ENCODE assay signal across 12 cellular contexts in the genomic region with DNA sequence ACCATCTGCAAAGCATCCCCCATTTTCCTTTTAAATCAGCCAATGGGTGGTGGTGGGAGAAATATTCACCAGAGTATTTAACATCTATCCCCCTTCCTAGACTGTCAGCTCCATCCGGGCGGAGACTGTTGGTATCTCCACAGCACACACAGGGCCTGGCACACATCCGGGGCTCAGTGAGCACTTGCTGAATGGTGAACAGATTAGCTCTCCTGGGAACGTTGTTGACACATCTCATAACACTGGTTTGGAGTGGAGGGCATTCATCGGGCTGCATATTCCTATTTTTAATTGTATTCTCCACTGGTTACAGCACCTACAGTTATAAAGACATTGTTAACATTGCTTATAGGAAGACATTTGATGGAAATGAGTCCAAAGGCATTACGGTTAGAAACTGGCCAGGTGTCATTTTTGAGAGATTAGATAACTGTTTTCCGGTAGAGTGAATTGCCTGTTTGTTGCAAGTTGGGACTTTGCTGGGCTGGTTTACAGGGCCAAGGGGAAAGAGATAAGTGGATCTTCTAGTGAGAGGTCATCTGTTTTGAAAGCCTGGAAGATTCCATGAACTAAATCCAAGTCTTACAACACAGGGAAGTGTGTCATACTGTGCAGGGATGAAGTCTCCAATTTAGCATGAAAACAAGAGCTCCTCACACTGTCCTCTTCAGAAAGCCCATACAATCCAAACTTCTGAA.
A peak's percentile ranks its signal among the peaks of the same experiment; 100 is the strongest.
DNase-seq lines count a peak whose midpoint lies in the region; ATAC-seq and TF ChIP-seq lines count a peak whose summit lies in the region.
"Had no signal": no experiment of that assay in that cellular context is flagged by ENCODE, and none has a peak within 500 bp of the region (broad histone marks: within the 10 kb centered on the region; RNA-seq: fewer than 3 reads in every experiment).

No MANE protein-coding gene starts in this region.

- peak; percentile 81 for DNase-seq in AG10803 (ENCODE audit: low read depth)
- peak; percentile 45 for DNase-seq in NCI-H2196 (lab: John Stamatoyannopoulos, UW; ENCODE audit: unreplicated experiment)
- peak; percentile 89 for DNase-seq in fibroblast of mammary gland (ENCODE audit: low read depth)
- no peak for DNase-seq in omental fat pad (ENCODE audit: low spot score)
- DNase-seq in GF-D8 (lab: John Stamatoyannopoulos, UW) = no peak
- no peak for DNase-seq in RKO (ENCODE audit: low spot score)
- no peak for DNase-seq in posterior vena cava (ENCODE audit: low spot score)
- DNase-seq: activated effector memory CD4-positive, alpha-beta T cell treated with anti-CD3 and anti-CD28 coated beads, Interleukin-2, amount 50 U/mL, for 16 hours; CD4-positive, alpha-beta memory T cell; effector CD4-positive, alpha-beta T cell; stimulated activated naive CD4-positive, alpha-beta T cell treated with Interleukin-2 at 50 U/mL for 16 hours had no signal

- peak; percentile 84 for ATAC-seq in omental fat pad (ENCODE audit: low FRiP score)
- no peak for ATAC-seq in HG02588 (IDR thresholded peaks at IDR 0.05; ENCODE audit: unreplicated experiment)

- TF ChIP-seq CTCF in AG10803 (conservative IDR thresholded peaks at IDR 0.05; ENCODE audit: low read length) = no peak
- TF ChIP-seq CTCF in fibroblast of mammary gland (conservative IDR thresholded peaks at IDR 0.05; ENCODE audit: control insufficient read depth, insufficient read depth, low read depth, low read length) = no peak
- TF ChIP-seq CTCF in omental fat pad (IDR thresholded peaks at IDR 0.05) = no peak

- H3K4me3 ChIP-seq in AG10803 (ENCODE audit: low read length) (no peak overlapping the region), fibroblast of mammary gland (ENCODE audit: control insufficient read depth, low read depth, low read length) (no peak overlapping the region)

- intact Hi-C loops in posterior vena cava (cut with DNase I) = no loop called here

Comparison
In these comparisons a context has a peak if more than half of its experiments do, and no peak if none do; other contexts are left out.
1. DNase-seq: peak in AG10803 (single experiment), NCI-H2196 (single experiment) and fibroblast of mammary gland (single experiment); none in omental fat pad (single experiment), GF-D8 (single experiment), RKO (single experiment) and posterior vena cava (single experiment).